ENCODE assay signal across 38 cellular contexts in the genomic region with DNA sequence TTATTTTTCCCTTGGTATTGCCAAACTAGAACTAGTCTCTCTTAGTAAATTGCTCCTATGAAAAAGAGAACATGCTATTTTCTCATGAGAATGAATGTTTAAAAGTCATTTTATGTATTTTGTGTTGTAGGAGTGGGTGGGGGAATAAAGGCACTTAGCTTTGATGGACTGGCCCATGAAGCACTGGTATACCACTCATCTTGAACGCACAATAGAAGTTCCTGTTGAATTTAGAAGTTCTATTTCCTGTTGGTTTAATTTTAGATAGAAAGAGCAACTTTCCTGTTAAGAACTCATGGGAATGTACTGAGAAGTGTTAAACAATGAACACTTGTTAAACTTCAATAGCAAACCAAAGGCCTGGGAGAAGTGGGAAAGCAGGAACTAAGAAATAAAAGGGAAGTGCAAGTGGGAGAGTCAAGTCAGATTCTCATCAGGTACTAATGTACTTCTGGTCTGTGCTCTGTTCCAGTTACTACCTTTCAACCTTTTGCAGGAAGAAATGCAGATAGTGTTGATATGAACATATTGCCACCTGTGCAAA. TPM values are rescaled to one million over a fixed set of nuclear protein-coding genes. Genes with fewer than 3 reads are reported as not detected.
"Had no signal": no experiment of that assay in that cellular context is flagged by ENCODE, and none has a peak within 500 bp of the region (broad histone marks: within the 10 kb centered on the region; RNA-seq: fewer than 3 reads in every experiment).

No MANE protein-coding gene starts in this region.

- FAIRE-seq: colon, endothelial cell of umbilical vein had no signal

- H3K4me3 ChIP-seq: adrenal gland, body of pancreas, esophagus squamous epithelium, gastroesophageal sphincter had no signal

- H3K36me3 ChIP-seq: adrenal gland, esophagus squamous epithelium, gastroesophageal sphincter had no signal

- H3K4me1 ChIP-seq: adrenal gland, body of pancreas had no signal

- H3K27ac ChIP-seq: adrenal gland, body of pancreas, epithelial cell of prostate, esophagus squamous epithelium, gastroesophageal sphincter had no signal

- DNase-seq: activated CD4-positive, alpha-beta memory T cell treated with anti-CD3 and anti-CD28 coated beads for 36 hours; activated CD4-positive, alpha-beta T cell treated with anti-CD3 and anti-CD28 coated beads for 36 hours; activated CD4-positive, alpha-beta T cell treated with anti-CD3 and anti-CD28 coated beads, Interleukin-2, amount 10 ng/mL, durations not matched to agents 24 days and 14 days; activated CD4-positive, CD25-positive, alpha-beta regulatory T cell; activated CD4-positive, CD25-positive, alpha-beta regulatory T cell treated with anti-CD3 and anti-CD28 coated beads, Interleukin-2, amount 50 U/mL, for 72 hours; activated CD8-positive, alpha-beta memory T cell treated with anti-CD3 and anti-CD28 coated beads, Interleukin-2, amount 10 ng/mL, durations not matched to agents 7 days and 5 days; activated CD8-positive, alpha-beta memory T cell treated with anti-CD3 and anti-CD28 coated beads, Interleukin-2, amount 50 U/mL, for 4 hours; activated CD8-positive, alpha-beta T cell treated with anti-CD3 and anti-CD28 coated beads, Interleukin-2, amount 10 ng/mL, durations not matched to agents 7 days and 5 days; activated effector memory CD4-positive, alpha-beta T cell treated with anti-CD3 and anti-CD28 coated beads, Interleukin-2, amount 50 U/mL, for 16 hours; activated naive CD4-positive, alpha-beta T cell treated with anti-CD3 and anti-CD28 coated beads for 36 hours; activated naive CD8-positive, alpha-beta T cell treated with anti-CD3 and anti-CD28 coated beads for 36 hours; activated naive CD8-positive, alpha-beta T cell treated with anti-CD3 and anti-CD28 coated beads, Interleukin-2, amount 50 U/mL, for 24 hours; activated T-cell treated with anti-CD3 and anti-CD28 coated beads, Interleukin-2, amount 50 U/mL, for 1 hour; activated T-cell treated with anti-CD3 and anti-CD28 coated beads, Interleukin-2, amount 50 U/mL, for 48 hours; adrenal gland; amygdala; aorta; body of pancreas; caudate nucleus; cortex of kidney; dermis blood vessel endothelial cell; effector CD4-positive, alpha-beta T cell; effector memory CD8-positive, alpha-beta T cell; esophagus squamous epithelium; foreskin melanocyte; head of caudate nucleus; T-helper 2 cell had no signal

- ATAC-seq: activated CD4-positive, alpha-beta T cell treated with anti-CD3 and anti-CD28 coated beads for 36 hours; activated CD8-positive, alpha-beta memory T cell treated with anti-CD3 and anti-CD28 coated beads, Interleukin-2, amount 10 ng/mL, durations not matched to agents 7 days and 5 days; activated CD8-positive, alpha-beta T cell treated with anti-CD3 and anti-CD28 coated beads, Interleukin-2, amount 10 ng/mL, durations not matched to agents 7 days and 5 days; activated naive CD8-positive, alpha-beta T cell treated with anti-CD3 and anti-CD28 coated beads, Interleukin-2, amount 50 U/mL, for 24 hours; body of pancreas; effector memory CD8-positive, alpha-beta T cell; gastroesophageal sphincter had no signal

RNA-seq across cellular contexts. Expression of gene TTC6, which starts 23.1 kb away (rescaled TPM):
- total RNA-seq: activated CD4-positive, alpha-beta memory T cell treated with anti-CD3 and anti-CD28 coated beads for 36 hours; activated CD4-positive, alpha-beta T cell treated with anti-CD3 and anti-CD28 coated beads for 36 hours; activated CD4-positive, alpha-beta T cell treated with anti-CD3 and anti-CD28 coated beads, Interleukin-2, amount 10 ng/mL, durations not matched to agents 24 days and 14 days; activated CD8-positive, alpha-beta memory T cell treated with anti-CD3 and anti-CD28 coated beads for 36 hours; activated CD8-positive, alpha-beta memory T cell treated with anti-CD3 and anti-CD28 coated beads, Interleukin-2, amount 10 ng/mL, durations not matched to agents 7 days and 5 days; activated CD8-positive, alpha-beta T cell treated with anti-CD3 and anti-CD28 coated beads, Interleukin-2, amount 10 ng/mL, durations not matched to agents 7 days and 5 days; activated naive CD4-positive, alpha-beta T cell treated with anti-CD3 and anti-CD28 coated beads for 36 hours; activated naive CD8-positive, alpha-beta T cell treated with anti-CD3 and anti-CD28 coated beads for 36 hours; activated T-helper 1 cell treated with anti-CD3 and anti-CD28 coated beads, Interleukin-12 subunit alpha, Interleukin-12 subunit beta, Interleukin-2, Interleukin-4 antibody, amounts not matched to agents 30 ng/mL and 10 ng/mL and 1 ng/mL, durations not matched to agents 14 hours and 24 hours and 36 hours; activated T-helper 2 cell treated with anti-CD3 and anti-CD28 coated beads, Interferon-gamma antibody, Interleukin-2, Interleukin-4, amounts not matched to agents 10 μg/mL and 5 μg/mL and 100 μg/mL, durations not matched to agents 14 hours and 24 hours and 36 hours; adrenal gland; aorta; body of pancreas; chondrocyte; dermis blood vessel endothelial cell; T-helper 1 cell treated with Interleukin-12 subunit alpha and Interleukin-12 subunit beta and Interleukin-4 antibody, amounts not matched to agents 30 ng/mL and 1 ng/mL, for 36 hours had no signal
- polyA plus RNA-seq: adrenal gland, aorta, endothelial cell of umbilical vein, fibroblast of lung had no signal

RNA-seq across cellular contexts. Expression of gene FOXA1, which starts 23.5 kb away (rescaled TPM):
- total RNA-seq: activated CD4-positive, alpha-beta T cell treated with anti-CD3 and anti-CD28 coated beads, Interleukin-2, amount 10 ng/mL, durations not matched to agents 24 days and 14 days; activated CD8-positive, alpha-beta memory T cell treated with anti-CD3 and anti-CD28 coated beads, Interleukin-2, amount 10 ng/mL, durations not matched to agents 7 days and 5 days; activated CD8-positive, alpha-beta T cell treated with anti-CD3 and anti-CD28 coated beads, Interleukin-2, amount 10 ng/mL, durations not matched to agents 7 days and 5 days; activated naive CD4-positive, alpha-beta T cell treated with anti-CD3 and anti-CD28 coated beads for 36 hours; activated naive CD8-positive, alpha-beta T cell treated with anti-CD3 and anti-CD28 coated beads for 36 hours; aorta; chondrocyte; dermis blood vessel endothelial cell; endothelial cell of umbilical vein; fibroblast of villous mesenchyme; T-helper 1 cell treated with Interleukin-12 subunit alpha and Interleukin-12 subunit beta and Interleukin-4 antibody, amounts not matched to agents 30 ng/mL and 1 ng/mL, for 36 hours had no signal
